ENCODE assay signal across 11 cellular contexts in genomic region chr6:32982702-32983492, GRCh38. TPM values are rescaled to one million over a fixed set of nuclear protein-coding genes. Genes with fewer than 3 reads are reported as not detected.
DNase-seq lines count a peak whose midpoint lies in the region; ATAC-seq and TF ChIP-seq lines count a peak whose summit lies in the region.
"Had no signal": no experiment of that assay in that cellular context is flagged by ENCODE, and none has a peak within 500 bp of the region (broad histone marks: within the 10 kb centered on the region; RNA-seq: fewer than 3 reads in every experiment).

No MANE protein-coding gene starts in this region.

- in situ Hi-C loops in transverse colon (cut with MboI; ENCODE audit: low pct_ligation_motif_present in 1 of 4, low pct_unique_long_range_greater_than_20kb in 1 of 4, low sequenced_read_pairs in 3 of 4), result loop anchor here (10.0 to 25.0 kb wide), 3 partner anchors 48 to 98 kb away; no protein-coding TSS in a partner anchor

- no peaks in the 10 kb centered on the region for H3K9me3 ChIP-seq in OCI-LY3 (ENCODE audit: insufficient read depth, low read length)
- H3K9me3 ChIP-seq in transverse colon, result no peaks in the 10 kb centered on the region
- H3K9me3 ChIP-seq in lower lobe of right lung, result no peaks in the 10 kb centered on the region
- H3K9me3 ChIP-seq: thoracic aorta had no signal

- 10 to 33% methylated on average over 2 to 6 of the region's 6 CpGs for WGBS in transverse colon (ENCODE audit: low coverage in 1 of 2), 2 donors

- no peak overlapping the region for H3K4me2 ChIP-seq in OCI-LY3 (ENCODE audit: low read length)

- TF ChIP-seq EP300 in transverse colon (IDR thresholded peaks at IDR 0.05; ENCODE audit: low read depth), result no peak

- H3K36me3 ChIP-seq in OCI-LY3 (replicated peaks; ENCODE audit: low read depth, low read length) (peaks cover 49% of the 10 kb centered on the region), transverse colon (peaks cover 0 to 42% (median 19%) of the 10 kb centered on the region in 4 donors), lower lobe of right lung (peaks cover 42% of the 10 kb centered on the region)

- intact Hi-C loops in Right ventricle myocardium inferior (cut with DNase I), result no loop called here
- intact Hi-C loops in cardiac septum (cut with DNase I), result no loop called here
- intact Hi-C loops in left ventricle myocardium superior (cut with micrococcal nuclease), result loop anchor here (5.0 kb wide), 2 partner anchors 51 to 96 kb away; no protein-coding TSS in a partner anchor
- intact Hi-C loops in transverse colon (cut with DNase I; ENCODE audit: low total_unique reads), result no loop called here
- intact Hi-C loops in lower lobe of right lung (cut with DNase I), result loop anchor here (10.0 kb wide), 2 partner anchors 48 to 98 kb away; no protein-coding TSS in a partner anchor

- 0 out of 2 replicates have a peak overlapping the region, but pooled peaks have one; percentile 17 for H3K27ac ChIP-seq in OCI-LY3 (ENCODE audit: low read length)
- peak overlapping the region; percentile 34 to 65 (median 58) for H3K27ac ChIP-seq in transverse colon
- H3K27ac ChIP-seq in lower lobe of right lung, result no peak overlapping the region
- H3K27ac ChIP-seq: thoracic aorta had no signal

- H3K27me3 ChIP-seq in OCI-LY3 (ENCODE audit: low read depth, low read length) (no peaks in the 10 kb centered on the region), transverse colon (no peaks in the 10 kb centered on the region), lower lobe of right lung (ENCODE audit: low read depth) (no peaks in the 10 kb centered on the region)

- ATAC-seq in Right ventricle myocardium inferior (peak; percentile 9), left ventricle myocardium superior (peak; percentile 5), lower lobe of right lung (no peak), GM19035 (IDR thresholded peaks at IDR 0.05; ENCODE audit: unreplicated experiment) (no peak)

- H3K4me3 ChIP-seq in OCI-LY3 (ENCODE audit: low read length) (no peak overlapping the region), transverse colon (no peak overlapping the region), lower lobe of right lung (no peak overlapping the region)
- H3K4me3 ChIP-seq: thoracic aorta had no signal

- TF ChIP-seq POLR2A in transverse colon (IDR thresholded peaks at IDR 0.05), result no peak

- H3K4me1 ChIP-seq in OCI-LY3 (ENCODE audit: low read length) (no peaks in the 10 kb centered on the region), transverse colon (peaks cover 27 to 73% (median 45%) of the 10 kb centered on the region in 4 donors), lower lobe of right lung (peaks cover 20% of the 10 kb centered on the region)

- peaks cover 51% of the 10 kb centered on the region for H4K20me1 ChIP-seq in OCI-LY3 (ENCODE audit: insufficient read depth, low read length)

- TF ChIP-seq CTCF in OCI-LY3 (IDR thresholded peaks at IDR 0.05; ENCODE audit: low read depth, low read length), result no peak
- no peak for TF ChIP-seq CTCF in transverse colon (IDR thresholded peaks at IDR 0.05)
- no peak for TF ChIP-seq CTCF in lower lobe of right lung (IDR thresholded peaks at IDR 0.05)

- DNase-seq in Right ventricle myocardium inferior (ENCODE audit: missing footprints), result no peak
- no peak for DNase-seq in cardiac septum (ENCODE audit: low spot score)
- no peak for DNase-seq in left ventricle myocardium superior
- no peak for DNase-seq in transverse colon
- DNase-seq in lower lobe of right lung, result no peak
- no peak for DNase-seq in globus pallidus (ENCODE audit: low spot score)
- DNase-seq: SW 1271 had no signal

- H3K79me2 ChIP-seq in OCI-LY3 (ENCODE audit: low read length), result peaks cover 21% of the 10 kb centered on the region

- no peak overlapping the region for H2AFZ ChIP-seq in OCI-LY3 (ENCODE audit: low read depth, low read length)

- no peak overlapping the region for H3K9ac ChIP-seq in OCI-LY3 (ENCODE audit: low read length)

RNA-seq across cellular contexts. Expression of gene BRD2, which starts 14.5 kb away (rescaled TPM):
- total RNA-seq in Right ventricle myocardium inferior, result 64.1 TPM
- 88.7 TPM for total RNA-seq in cardiac septum
- 73.8 TPM for total RNA-seq in left ventricle myocardium superior
- 100 to 1,000 TPM; 116 to 612 (median 238) TPM for total RNA-seq in transverse colon
- 173 TPM for total RNA-seq in lower lobe of right lung

RNA-seq across cellular contexts. Expression of gene HLA-DOA, which starts 26.5 kb away (rescaled TPM):
- total RNA-seq in Right ventricle myocardium inferior (1.5 TPM), cardiac septum (1.6 TPM), left ventricle myocardium superior (1.8 TPM), transverse colon (1 to 10 TPM in 3 of 4 donors, under 1 TPM in 1; 0.82 to 7.9 (median 2.6) TPM), lower lobe of right lung (31.2 TPM)

RNA-seq across cellular contexts. Expression of gene HLA-DMA, which starts 30.0 kb away (rescaled TPM):
- total RNA-seq in Right ventricle myocardium inferior, result 19.7 TPM
- 13.7 TPM for total RNA-seq in cardiac septum
- 20.0 TPM for total RNA-seq in left ventricle myocardium superior
- 10 to 100 TPM in 3 of 4 donors, 1 to 10 TPM in 1; 1.4 to 40.4 (median 20.8) TPM for total RNA-seq in transverse colon
- total RNA-seq in lower lobe of right lung, result 283 TPM

RNA-seq across cellular contexts. Expression of gene HLA-DMB, which starts 42.1 kb away (rescaled TPM):
- total RNA-seq in Right ventricle myocardium inferior, result 8.8 TPM
- total RNA-seq in cardiac septum, result 7.9 TPM
- 10.6 TPM for total RNA-seq in left ventricle myocardium superior
- total RNA-seq in transverse colon, result 10 to 100 TPM in 2 of 4 donors, 1 to 10 TPM in 2; 1.8 to 20.8 (median 13.2) TPM
- 208 TPM for total RNA-seq in lower lobe of right lung
- total RNA-seq: LHCN-M2 had no signal

Comparison
In these comparisons a context has a peak if more than half of its experiments do, and no peak if none do; other contexts are left out.
1. intact Hi-C loops: an anchor here in left ventricle myocardium superior (5.0 kb wide) and lower lobe of right lung (10.0 kb wide); none called in Right ventricle myocardium inferior, cardiac septum and transverse colon.
2. ATAC-seq: peak in Right ventricle myocardium inferior (single experiment) and left ventricle myocardium superior (single experiment); none in lower lobe of right lung (0 of 2) and GM19035 (single experiment).